In genomic region chr17:50173335-50173941, GRCh38 we compare ENCODE assay signal across 11 cellular contexts. TPM values are rescaled to one million over a fixed set of nuclear protein-coding genes. Genes with fewer than 3 reads are reported as not detected.
DNase-seq lines count a peak whose midpoint lies in the region; ATAC-seq and TF ChIP-seq lines count a peak whose summit lies in the region.
"Had no signal": no experiment of that assay in that cellular context is flagged by ENCODE, and none has a peak within 500 bp of the region (broad histone marks: within the 10 kb centered on the region; RNA-seq: fewer than 3 reads in every experiment).

No MANE protein-coding gene starts in this region.

- no peak overlapping the region for H2AK5ac ChIP-seq in H9 (ENCODE audit: insufficient read length, low read length)

- TF ChIP-seq POLR2A in breast epithelium (IDR thresholded peaks at IDR 0.05) (no peak), stomach (IDR thresholded peaks at IDR 0.05) (no peak)

- H4K5ac ChIP-seq in H9 (ENCODE audit: insufficient read length, low read depth, low read length): no peak overlapping the region

- H3K4me3 ChIP-seq in breast epithelium: no peak overlapping the region
- H3K4me3 ChIP-seq in stomach: no peak overlapping the region
- H3K4me3 ChIP-seq in MM.1S (ENCODE audit: low read length): no peak overlapping the region

- H3K79me1 ChIP-seq in H9 (ENCODE audit: insufficient read depth, low read depth, low read length, poor library complexity, severe bottlenecking): no peaks in the 10 kb centered on the region

- no peak for TF ChIP-seq CTCF in H9 (conservative IDR thresholded peaks at IDR 0.05)
- no peak for TF ChIP-seq CTCF in breast epithelium (IDR thresholded peaks at IDR 0.05)
- TF ChIP-seq CTCF in stomach (IDR thresholded peaks at IDR 0.05): no peak
- TF ChIP-seq CTCF in MM.1S (IDR thresholded peaks at IDR 0.05; ENCODE audit: low read length): no peak

- H3K27ac Mint-ChIP-seq in H9: peak overlapping the region in 2 of 3 experiments; percentile 32 to 49; a peak in 1 of 7 replicates

- peaks cover 9% of the 10 kb centered on the region; the same call in 1 of the 2 replicates for H3F3A ChIP-seq in MM.1S (ENCODE audit: insufficient read depth, low read length)

- peaks cover 4% of the 10 kb centered on the region for H3K27me3 Mint-ChIP-seq in H9 (ENCODE audit: low read depth)

- H2AFZ ChIP-seq in H9 (ENCODE audit: low read length) (no peak overlapping the region), MM.1S (ENCODE audit: low read length) (no peak overlapping the region)

- H2BK20ac ChIP-seq in H9 (ENCODE audit: low read depth, low read length, poor library complexity, severe bottlenecking): no peak overlapping the region

- no peak for TF ChIP-seq EP300 in stomach (IDR thresholded peaks at IDR 0.05)

- H4K8ac ChIP-seq in H9 (replicated peaks; ENCODE audit: insufficient read length, low read depth, low read length): no peak overlapping the region

- peaks cover 4% of the 10 kb centered on the region for H3K23me2 ChIP-seq in H9 (ENCODE audit: insufficient read length, low read depth, low read length, poor library complexity, severe bottlenecking)

- no peak overlapping the region for H2BK5ac ChIP-seq in H9 (ENCODE audit: insufficient read length, low read length)

- H3K9me3 ChIP-seq in H9 (ENCODE audit: control insufficient read depth, low read depth, low read length) (no peaks in the 10 kb centered on the region), breast epithelium (no peaks in the 10 kb centered on the region), stomach (no peaks in the 10 kb centered on the region), MM.1S (replicated peaks; ENCODE audit: insufficient read depth, low read length) (no peaks in the 10 kb centered on the region)

- H3K56ac ChIP-seq in H9 (ENCODE audit: insufficient read length, low read depth, low read length): no peak overlapping the region

- no peak overlapping the region for H3K18ac ChIP-seq in H9 (ENCODE audit: insufficient read length, low read depth, low read length)

- no peak overlapping the region for H2BK120ac ChIP-seq in H9 (ENCODE audit: low read depth, low read length, poor library complexity, severe bottlenecking)

- no peak overlapping the region for H4K91ac ChIP-seq in H9 (ENCODE audit: insufficient read length, low read depth, low read length)

- no peak overlapping the region for H3K4me2 ChIP-seq in H9 (ENCODE audit: insufficient read depth, insufficient read length, low read length)
- no peak overlapping the region for H3K4me2 ChIP-seq in MM.1S (ENCODE audit: low read depth, low read length)

- ATAC-seq in GM21447 (IDR thresholded peaks at IDR 0.05; ENCODE audit: unreplicated experiment): no peak
- no peak for ATAC-seq in GM18907 (IDR thresholded peaks at IDR 0.05; ENCODE audit: unreplicated experiment)

- H3T11ph ChIP-seq in H9 (ENCODE audit: low read length): no peak overlapping the region

- no peaks in the 10 kb centered on the region; a peak in 1 of 5 replicates for H3K9me3 Mint-ChIP-seq in H9

- no peak overlapping the region for H3K23ac ChIP-seq in H9 (ENCODE audit: insufficient read length, low read depth, low read length)

- no peak overlapping the region for H3K14ac ChIP-seq in H9 (ENCODE audit: insufficient read depth, low read length)

- no peaks in the 10 kb centered on the region for H3K27me3 ChIP-seq in H9 (ENCODE audit: insufficient read depth, low read length)
- H3K27me3 ChIP-seq in breast epithelium: no peaks in the 10 kb centered on the region
- no peaks in the 10 kb centered on the region for H3K27me3 ChIP-seq in stomach
- no peaks in the 10 kb centered on the region for H3K27me3 ChIP-seq in MM.1S (replicated peaks; ENCODE audit: insufficient read depth, low read length)

- H2BK12ac ChIP-seq in H9 (ENCODE audit: insufficient read length, low read depth, low read length): no peak overlapping the region

- H2BK15ac ChIP-seq in H9 (ENCODE audit: low read depth, low read length): no peak overlapping the region

- H3K4me1 ChIP-seq in H9 (ENCODE audit: insufficient read depth, low read length): peaks cover 2% of the 10 kb centered on the region; the same call in 1 of the 2 replicates
- peaks cover 8% of the 10 kb centered on the region in 2 donors for H3K4me1 ChIP-seq in breast epithelium
- peaks cover 32 to 68% (median 39%) of the 10 kb centered on the region in 4 donors for H3K4me1 ChIP-seq in stomach
- peaks cover 31% of the 10 kb centered on the region for H3K4me1 ChIP-seq in MM.1S (ENCODE audit: low read length)

- H3K4me3 Mint-ChIP-seq in H9: no peak overlapping the region

- no peaks in the 10 kb centered on the region for H3K9me2 ChIP-seq in MM.1S (replicated peaks; ENCODE audit: insufficient read depth, low read length)

- no peaks in the 10 kb centered on the region for H3K79me2 ChIP-seq in H9 (ENCODE audit: insufficient read depth, low read length)
- H3K79me2 ChIP-seq in MM.1S (ENCODE audit: low read length): no peaks in the 10 kb centered on the region

- H3K36me3 ChIP-seq in breast epithelium: no peaks in the 10 kb centered on the region
- H3K36me3 ChIP-seq in stomach: no peaks in the 10 kb centered on the region
- H3K36me3 ChIP-seq in MM.1S (replicated peaks; ENCODE audit: insufficient read depth, low read length): no peaks in the 10 kb centered on the region

- H3K27ac ChIP-seq in H9 (ENCODE audit: insufficient read length, low read depth, low read length) (no peak overlapping the region), breast epithelium (peak overlapping the region; percentile 77 to 88), stomach (peak overlapping the region in 4 of 5 donors; percentile 68 to 82 (median 80)), MM.1S (ENCODE audit: low read length) (no peak overlapping the region)

- H3K4ac ChIP-seq in H9 (ENCODE audit: low read depth, low read length): no peak overlapping the region

- DNase-seq in H9 (peak; percentile 73), breast epithelium (ENCODE audit: low spot score in 2 of 2) (no peak), iris pigment epithelial cell (ENCODE audit: low read depth) (peak; percentile 93), stomach (no peak), MM.1S (no peak), NCI-H2227 (lab: John Stamatoyannopoulos, UW; ENCODE audit: unreplicated experiment) (no peak)
- DNase-seq: activated naive CD4-positive, alpha-beta T cell; NCI-H446 treated with DMSO at 0.1 percent for 48 hours; stimulated activated CD4-positive, alpha-beta T cell treated with anti-CD3 and anti-CD28 coated beads, Interleukin-4, amount 100 ng/mL, for 1 hour had no signal

- H3K9ac ChIP-seq in H9 (ENCODE audit: extremely low read depth, insufficient read length, low read length): no peak overlapping the region
- H3K9ac ChIP-seq in MM.1S (ENCODE audit: low read length): no peak overlapping the region

- no CpG with 5 or more reads among the region's 10 CpGs for WGBS in H9 (ENCODE audit: extremely low coverage, insufficient read length, low lambda C conversion rate)
- WGBS in stomach, 5 donors: 56 to 75% (median 70%) methylated on average over 5 to 10 of the region's 10 CpGs

- H4K20me1 ChIP-seq in H9 (ENCODE audit: control insufficient read depth, insufficient read depth, insufficient read length) (no peaks in the 10 kb centered on the region), MM.1S (ENCODE audit: insufficient read depth, low read length) (no peaks in the 10 kb centered on the region)

- no peaks in the 10 kb centered on the region for H3K36me3 Mint-ChIP-seq in H9 (ENCODE audit: insufficient read depth in 1 of 3, low read depth in 3 of 3)

- intact Hi-C loops in breast epithelium (cut with DNase I; ENCODE audit: low total_unique reads): no loop called here
- intact Hi-C loops in stomach (cut with DNase I; ENCODE audit: low total_unique reads): no loop called here

- H3K4me1 Mint-ChIP-seq in H9: peaks cover 30 to 39% of the 10 kb centered on the region in 2 experiments

RNA-seq across cellular contexts. Expression of gene SGCA, which starts 7.6 kb away (rescaled TPM):
- total RNA-seq in H9 (2021) (0.24 TPM in 1 of 2 replicates, not detected in the other), breast epithelium (1 to 10 TPM in 1 of 3 donors, under 1 TPM in 2; 0.33 to 2.6 (median 0.73) TPM), stomach (10 to 100 TPM in 3 of 5 donors, 1 to 10 TPM in 2; 5.4 to 89.3 (median 21.4) TPM)
- polyA plus RNA-seq in stomach: 10 to 100 TPM in 1 of 3 donors, 1 to 10 TPM in 2; 6.0 to 24.3 (median 8.7) TPM

RNA-seq across cellular contexts. Expression of gene PPP1R9B, which starts 23.0 kb away (rescaled TPM):
- total RNA-seq in H9 (2021): 23.0 and 25.8 TPM in 2 replicates
- total RNA-seq in breast epithelium: 10 to 100 TPM; 21.8 to 24.9 (median 22.7) TPM
- 10 to 100 TPM; 11.6 to 64.2 (median 22.5) TPM for total RNA-seq in stomach
- 10 to 100 TPM; 13.1 to 28.8 (median 14.2) TPM for polyA plus RNA-seq in stomach

RNA-seq across cellular contexts. Expression of gene COL1A1, which starts 28.0 kb away (rescaled TPM):
- total RNA-seq in H9 (2021) (104 and 112 TPM in 2 replicates), breast epithelium (10 to 100 TPM; 23.4 to 67.2 (median 44.5) TPM), stomach (1,000 to 10,000 TPM in 1 of 5 donors, 100 to 1,000 TPM in 3, 10 to 100 TPM in 1; 87.0 to 1,931 (median 219) TPM)
- polyA plus RNA-seq in stomach: 10 to 100 TPM; 17.9 to 60.0 (median 24.9) TPM

RNA-seq across cellular contexts. Expression of gene SAMD14, which starts 43.5 kb away (rescaled TPM):
- total RNA-seq in H9 (2021): 4.8 and 5.9 TPM in 2 replicates
- total RNA-seq in breast epithelium: under 1 TPM in 2 of 3 donors, not detected in 1; 0.16 to 0.98 TPM
- 10 to 100 TPM in 1 of 5 donors, 1 to 10 TPM in 2, not detected in 2; 1.5 to 87.0 (median 1.9) TPM for total RNA-seq in stomach
- polyA plus RNA-seq in stomach: 1 to 10 TPM; 1.3 to 2.3 (median 1.6) TPM

Comparison
In these comparisons a context has a peak if more than half of its experiments do, and no peak if none do; other contexts are left out.
1. DNase-seq: peak in H9 (single experiment) and iris pigment epithelial cell (single experiment); none in breast epithelium (0 of 2), stomach (single experiment), MM.1S (single experiment) and NCI-H2227 (single experiment).
2. H3K27ac ChIP-seq: peak in breast epithelium (2 of 2) and stomach (4 of 5); none in H9 (single experiment) and MM.1S (single experiment).